In genomic region chr2:108616731-108617161, GRCh38 we compare ENCODE assay signal across 11 cellular contexts.
DNase-seq lines count a peak whose midpoint lies in the region; ATAC-seq and TF ChIP-seq lines count a peak whose summit lies in the region.
"Had no signal": no experiment of that assay in that cellular context is flagged by ENCODE, and none has a peak within 500 bp of the region (broad histone marks: within the 10 kb centered on the region; RNA-seq: fewer than 3 reads in every experiment).

No MANE protein-coding gene starts in this region.

- H3K27ac Mint-ChIP-seq in activated CD4-positive, alpha-beta T cell treated with anti-CD3 and anti-CD28 coated beads for 36 hours: peak overlapping the region; percentile 34
- no peak overlapping the region for H3K27ac Mint-ChIP-seq in Caco-2 (ENCODE audit: unreplicated experiment)
- H3K27ac Mint-ChIP-seq: activated naive CD8-positive, alpha-beta T cell treated with anti-CD3 and anti-CD28 coated beads, Interleukin-2, amount 10 ng/mL, durations not matched to agents 7 days and 5 days had no signal

- CTCF ChIA-PET in activated CD4-positive, alpha-beta T cell treated with anti-CD3 and anti-CD28 coated beads for 36 hours (lab: Charles Lee): interaction anchor here (0.9 to 10.4 kb wide), 6 partner anchors 11 to 41 kb away, joined by 3 to 112 read pairs (median 10); no protein-coding TSS in a partner anchor
- CTCF ChIA-PET in Caco-2 (lab: Charles Lee): interaction anchor here (1.1 kb wide), 1 partner anchor 20 kb away, joined by 9 read pairs; no protein-coding TSS in a partner anchor

- H3K27ac ChIP-seq in effector memory CD4-positive, alpha-beta T cell (ENCODE audit: insufficient read depth, low read length, poor library complexity, severe bottlenecking): peak overlapping the region; percentile 75
- H3K27ac ChIP-seq in smooth muscle cell (ENCODE audit: low read depth): peak overlapping the region; percentile 28

- TF ChIP-seq CTCF in smooth muscle cell (IDR thresholded peaks at IDR 0.05; ENCODE audit: borderline replicate concordance, insufficient read depth, poor library complexity, severe bottlenecking): no peak
- TF ChIP-seq CTCF in Caco-2 (IDR thresholded peaks at IDR 0.05; ENCODE audit: insufficient read depth in 1 of 2, low read depth in 1 of 2, low read length in 1 of 2, severe bottlenecking in 1 of 2, unreplicated experiment in 1 of 2): no peak

- no peaks in the 10 kb centered on the region for H3K36me3 Mint-ChIP-seq in activated CD4-positive, alpha-beta T cell treated with anti-CD3 and anti-CD28 coated beads for 36 hours (ENCODE audit: low read depth)
- peaks cover 17% of the 10 kb centered on the region for H3K36me3 Mint-ChIP-seq in Caco-2 (ENCODE audit: insufficient read depth, unreplicated experiment)

- H4K20me1 ChIP-seq in smooth muscle cell (ENCODE audit: low read depth): peaks cover 87% of the 10 kb centered on the region

- DNase-seq in activated CD4-positive, alpha-beta T cell treated with anti-CD3 and anti-CD28 coated beads for 36 hours: no peak
- DNase-seq in activated CD4-positive, alpha-beta T cell treated with anti-CD3 and anti-CD28 coated beads, Interleukin-2, amount 50 U/mL, for 4 hours: no peak
- peak; percentile 93 for DNase-seq in NCI-H446 treated with DMSO at 0.1 percent for 48 hours (lab: John Stamatoyannopoulos, UW)
- no peak for DNase-seq in effector memory CD4-positive, alpha-beta T cell
- no peak for DNase-seq in smooth muscle cell (lab: John Stamatoyannopoulos, UW; ENCODE audit: unreplicated experiment)
- no peak for DNase-seq in Caco-2
- DNase-seq in SW480 (ENCODE audit: low spot score): no peak
- DNase-seq: activated naive CD8-positive, alpha-beta T cell treated with anti-CD3 and anti-CD28 coated beads, Interleukin-2, amount 10 ng/mL, durations not matched to agents 7 days and 5 days; NCI-H1048; T1000 had no signal

- H3K79me2 ChIP-seq in smooth muscle cell (ENCODE audit: low read depth): peaks cover 89% of the 10 kb centered on the region

- no peak overlapping the region for H3K4me3 Mint-ChIP-seq in activated CD4-positive, alpha-beta T cell treated with anti-CD3 and anti-CD28 coated beads for 36 hours
- H3K4me3 Mint-ChIP-seq in Caco-2 (ENCODE audit: unreplicated experiment): no peak overlapping the region
- H3K4me3 Mint-ChIP-seq: activated naive CD8-positive, alpha-beta T cell treated with anti-CD3 and anti-CD28 coated beads, Interleukin-2, amount 10 ng/mL, durations not matched to agents 7 days and 5 days had no signal

- POLR2A ChIA-PET in activated CD4-positive, alpha-beta T cell treated with anti-CD3 and anti-CD28 coated beads for 36 hours (lab: Charles Lee): interaction anchor here (0.6 kb wide), 1 partner anchor 167 kb away, joined by 5 read pairs; no protein-coding TSS in a partner anchor
- POLR2A ChIA-PET in Caco-2 (lab: Charles Lee): no interaction called here

- BruUV-seq in Caco-2 (replicated peaks; lab: Mats Ljungman, UMichigan): no TSS peak

- H3K9me3 ChIP-seq in effector memory CD4-positive, alpha-beta T cell (ENCODE audit: control insufficient read depth, low read length): no peaks in the 10 kb centered on the region
- H3K9me3 ChIP-seq in smooth muscle cell (replicated peaks; ENCODE audit: low read depth) (no peaks in the 10 kb centered on the region), Caco-2 (no peaks in the 10 kb centered on the region)

- H3F3A ChIP-seq in smooth muscle cell (ENCODE audit: low read depth): peaks cover 5% of the 10 kb centered on the region

- no peak overlapping the region for H2AFZ ChIP-seq in smooth muscle cell (ENCODE audit: low read depth)

- no peak overlapping the region for H3K9ac ChIP-seq in smooth muscle cell (ENCODE audit: low read depth)

- H3K27me3 Mint-ChIP-seq in activated CD4-positive, alpha-beta T cell treated with anti-CD3 and anti-CD28 coated beads for 36 hours: no peaks in the 10 kb centered on the region
- H3K27me3 Mint-ChIP-seq in Caco-2 (ENCODE audit: insufficient read depth, unreplicated experiment): no peaks in the 10 kb centered on the region
- H3K27me3 Mint-ChIP-seq: activated naive CD8-positive, alpha-beta T cell treated with anti-CD3 and anti-CD28 coated beads, Interleukin-2, amount 10 ng/mL, durations not matched to agents 7 days and 5 days had no signal

- H3K27me3 ChIP-seq in effector memory CD4-positive, alpha-beta T cell (replicated peaks; ENCODE audit: control insufficient read depth, insufficient read depth, low read length, poor library complexity, severe bottlenecking): no peaks in the 10 kb centered on the region
- H3K27me3 ChIP-seq in smooth muscle cell (ENCODE audit: low read depth) (no peaks in the 10 kb centered on the region), Caco-2 (replicated peaks; ENCODE audit: control insufficient read depth, insufficient read depth, low read length) (no peaks in the 10 kb centered on the region)

- peak overlapping the region; percentile 29 for H3K4me2 ChIP-seq in smooth muscle cell

- no peaks in the 10 kb centered on the region for H3K9me3 Mint-ChIP-seq in activated CD4-positive, alpha-beta T cell treated with anti-CD3 and anti-CD28 coated beads for 36 hours (ENCODE audit: low read depth)
- H3K9me3 Mint-ChIP-seq in Caco-2 (ENCODE audit: unreplicated experiment): no peaks in the 10 kb centered on the region
- H3K9me3 Mint-ChIP-seq: activated naive CD8-positive, alpha-beta T cell treated with anti-CD3 and anti-CD28 coated beads, Interleukin-2, amount 10 ng/mL, durations not matched to agents 7 days and 5 days had no signal

- WGBS in smooth muscle cell (ENCODE audit: low lambda C conversion rate): 33% methylated on average over 3 of the region's 3 CpGs

- intact Hi-C loops in activated CD4-positive, alpha-beta T cell treated with anti-CD3 and anti-CD28 coated beads for 36 hours (cut with DNase I, micrococcal nuclease): loop anchor here in 1 of 2 experiments (5.0 kb wide), 1 partner anchor 171 kb away; the partner anchor contains the start of gene CCDC138
- intact Hi-C loops in Caco-2 (cut with micrococcal nuclease; ENCODE audit: unreplicated experiment): no loop called here

- H3K36me3 ChIP-seq in effector memory CD4-positive, alpha-beta T cell (ENCODE audit: control insufficient read depth, insufficient read depth, low read length): no peaks in the 10 kb centered on the region
- no peaks in the 10 kb centered on the region for H3K36me3 ChIP-seq in smooth muscle cell (ENCODE audit: low read depth)
- no peaks in the 10 kb centered on the region for H3K36me3 ChIP-seq in Caco-2 (ENCODE audit: control insufficient read depth, insufficient read depth, low read length)

- peaks cover 92% of the 10 kb centered on the region for H3K4me1 Mint-ChIP-seq in activated CD4-positive, alpha-beta T cell treated with anti-CD3 and anti-CD28 coated beads for 36 hours
- H3K4me1 Mint-ChIP-seq in Caco-2 (ENCODE audit: low read depth, unreplicated experiment): peaks cover 29% of the 10 kb centered on the region

- ATAC-seq in activated CD4-positive, alpha-beta T cell treated with anti-CD3 and anti-CD28 coated beads for 36 hours: no peak
- ATAC-seq in GM19023 (IDR thresholded peaks at IDR 0.05; ENCODE audit: unreplicated experiment): no peak

- H3K4me1 ChIP-seq in effector memory CD4-positive, alpha-beta T cell (ENCODE audit: control insufficient read depth, insufficient read depth, low read length, poor library complexity, severe bottlenecking): peaks cover 80% of the 10 kb centered on the region
- H3K4me1 ChIP-seq in smooth muscle cell (ENCODE audit: low read depth) (peaks cover 15% of the 10 kb centered on the region), Caco-2 (peaks cover 15% of the 10 kb centered on the region)

- no peak overlapping the region for H3K4me3 ChIP-seq in effector memory CD4-positive, alpha-beta T cell (ENCODE audit: insufficient read depth, low read depth, low read length, poor library complexity, severe bottlenecking)
- H3K4me3 ChIP-seq in smooth muscle cell: no peak overlapping the region
- no peak overlapping the region for H3K4me3 ChIP-seq in Caco-2 (ENCODE audit: low read depth, low read length)
